ENCODE assay signal across 1 cellular context in genomic region chr17:80191720-80192265, GRCh38.
TF ChIP-seq lines count a peak whose summit lies in the region.

No MANE protein-coding gene starts in this region.

TF ChIP-seq in HEK293, 187 proteins besides CTCF, POLR2A, EP300 and RAD21:
- TF ChIP-seq SP7 (tag by site-specific recombination; IDR thresholded peaks at IDR 0.05) (no peak), BCL6B (tag by site-specific recombination; IDR thresholded peaks at IDR 0.05) (peak; percentile 52; the same call in 1 of the 2 replicates)
